Comparison of ENCODE assay signal across 10 cellular contexts in genomic region chr10:102855731-102856436, GRCh38. TPM values are rescaled to one million over a fixed set of nuclear protein-coding genes. Genes with fewer than 3 reads are reported as not detected.
DNase-seq lines count a peak whose midpoint lies in the region; TF ChIP-seq lines count a peak whose summit lies in the region.
"Not testable (repeated sequence)": the region's sequence is repeated elsewhere in the genome, so short reads cannot be mapped to it uniquely, and the experiment has no call there.
"Had no signal": no experiment of that assay in that cellular context is flagged by ENCODE, and none has a peak within 500 bp of the region (broad histone marks: within the 10 kb centered on the region; RNA-seq: fewer than 3 reads in every experiment).

No MANE protein-coding gene starts in this region.

- H3K27me3 Mint-ChIP-seq in activated T-helper 1 cell treated with anti-CD3 and anti-CD28 coated beads, Interleukin-12 subunit alpha, Interleukin-12 subunit beta, Interleukin-2, Interleukin-4 antibody, amounts not matched to agents 30 ng/mL and 10 ng/mL and 1 ng/mL, durations not matched to agents 14 hours and 24 hours and 36 hours (ENCODE audit: insufficient read depth), result not testable (repeated sequence)

- H3K27ac ChIP-seq in skin epidermis, result peak overlapping the region in 13 of 21 experiments; percentile 23 to 70 (median 42)

- not testable (repeated sequence) for H3K27ac Mint-ChIP-seq in activated T-helper 1 cell treated with anti-CD3 and anti-CD28 coated beads, Interleukin-12 subunit alpha, Interleukin-12 subunit beta, Interleukin-2, Interleukin-4 antibody, amounts not matched to agents 30 ng/mL and 10 ng/mL and 1 ng/mL, durations not matched to agents 14 hours and 24 hours and 36 hours

- H3K9me3 Mint-ChIP-seq in activated T-helper 1 cell treated with anti-CD3 and anti-CD28 coated beads, Interleukin-12 subunit alpha, Interleukin-12 subunit beta, Interleukin-2, Interleukin-4 antibody, amounts not matched to agents 30 ng/mL and 10 ng/mL and 1 ng/mL, durations not matched to agents 14 hours and 24 hours and 36 hours, result not testable (repeated sequence)

- intact Hi-C loops in activated T-helper 1 cell treated with anti-CD3 and anti-CD28 coated beads, Interleukin-12 subunit alpha, Interleukin-12 subunit beta, Interleukin-2, Interleukin-4 antibody, amounts not matched to agents 30 ng/mL and 10 ng/mL and 1 ng/mL, durations not matched to agents 14 hours and 24 hours and 36 hours (cut with micrococcal nuclease), result loop anchor here (2.0 to 10.0 kb wide), 3 partner anchors 337 to 791 kb away; partner anchors contain the start of genes ACTR1A, HPS6, NT5C2 and SUFU

- peaks cover 19% of the 10 kb centered on the region for H3K4me1 Mint-ChIP-seq in activated T-helper 1 cell treated with anti-CD3 and anti-CD28 coated beads, Interleukin-12 subunit alpha, Interleukin-12 subunit beta, Interleukin-2, Interleukin-4 antibody, amounts not matched to agents 30 ng/mL and 10 ng/mL and 1 ng/mL, durations not matched to agents 14 hours and 24 hours and 36 hours (ENCODE audit: low read depth)

- H3K4me3 Mint-ChIP-seq in activated T-helper 1 cell treated with anti-CD3 and anti-CD28 coated beads, Interleukin-12 subunit alpha, Interleukin-12 subunit beta, Interleukin-2, Interleukin-4 antibody, amounts not matched to agents 30 ng/mL and 10 ng/mL and 1 ng/mL, durations not matched to agents 14 hours and 24 hours and 36 hours, result peak overlapping the region; percentile 26

- H3K4me3 ChIP-seq in AG04449 (ENCODE audit: low read depth, low read length); skin epidermis: not testable (repeated sequence)

- DNase-seq in AG04449 (ENCODE audit: low read depth, low spot score), result peak; percentile 82
- peak; percentile 44 for DNase-seq in GOT3 (lab: John Stamatoyannopoulos, UW)
- peak; percentile 93 for DNase-seq in MV-4-11 (lab: John Stamatoyannopoulos, UW)
- peak; percentile 97 for DNase-seq in RPMI7951 (ENCODE audit: low read depth)
- not testable (repeated sequence) for DNase-seq in activated T-helper 1 cell treated with anti-CD3 and anti-CD28 coated beads, Interleukin-12 subunit alpha, Interleukin-12 subunit beta, Interleukin-2, Interleukin-4 antibody, amounts not matched to agents 30 ng/mL and 10 ng/mL and 1 ng/mL, durations not matched to agents 14 hours and 24 hours and 36 hours (ENCODE audit: low spot score)
- DNase-seq in dermis blood vessel endothelial cell, result peak; percentile 78
- peak; percentile 70 for DNase-seq in kidney tubule cell (ENCODE audit: low spot score)

- POLR2A ChIA-PET in AG04449 (lab: Yijun Ruan, JAX), result interaction anchor here (1.5 kb wide), 1 partner anchor 13 kb away, joined by 5 read pairs; the partner anchor contains the start of gene AS3MT

- H3K36me3 Mint-ChIP-seq in activated T-helper 1 cell treated with anti-CD3 and anti-CD28 coated beads, Interleukin-12 subunit alpha, Interleukin-12 subunit beta, Interleukin-2, Interleukin-4 antibody, amounts not matched to agents 30 ng/mL and 10 ng/mL and 1 ng/mL, durations not matched to agents 14 hours and 24 hours and 36 hours (ENCODE audit: low read depth), result not testable (repeated sequence)

- not testable (repeated sequence) for TF ChIP-seq CTCF in AG04449 (IDR thresholded peaks at IDR 0.05; ENCODE audit: insufficient read depth, low read length, missing control alignments)

- CTCF ChIA-PET in AG04449 (lab: Yijun Ruan, JAX), result interaction anchor here (0.7 to 1.7 kb wide), 4 partner anchors 18 to 62 kb away, joined by 3 to 10 read pairs (median 4); partner anchors contain the start of genes CNNM2 and CYP17A1

RNA-seq across cellular contexts. Expression of gene BORCS7, which starts 1.8 kb away (rescaled TPM):
- 17.9 and 29.5 TPM in 2 replicates for total RNA-seq in RPMI7951 (2014; rRNA removed; shearing (Covaris generic))
- 9.7 and 12.6 TPM in 2 replicates for total RNA-seq in activated T-helper 1 cell treated with anti-CD3 and anti-CD28 coated beads, Interleukin-12 subunit alpha, Interleukin-12 subunit beta, Interleukin-2, Interleukin-4 antibody, amounts not matched to agents 30 ng/mL and 10 ng/mL and 1 ng/mL, durations not matched to agents 14 hours and 24 hours and 36 hours
- total RNA-seq in dermis blood vessel endothelial cell, result 39.0 and 42.9 TPM in 2 replicates

RNA-seq across cellular contexts. Expression of gene AS3MT, which starts 13.4 kb away (rescaled TPM):
- total RNA-seq in RPMI7951 (2014; rRNA removed; shearing (Covaris generic)), result 1.3 and 1.9 TPM in 2 replicates
- 0.12 and 0.47 TPM in 2 replicates for total RNA-seq in activated T-helper 1 cell treated with anti-CD3 and anti-CD28 coated beads, Interleukin-12 subunit alpha, Interleukin-12 subunit beta, Interleukin-2, Interleukin-4 antibody, amounts not matched to agents 30 ng/mL and 10 ng/mL and 1 ng/mL, durations not matched to agents 14 hours and 24 hours and 36 hours
- 1.2 and 2.0 TPM in 2 replicates for total RNA-seq in dermis blood vessel endothelial cell
- total RNA-seq: B cell had no signal

RNA-seq across cellular contexts. Expression of gene CYP17A1, which starts 18.7 kb away (rescaled TPM):
- total RNA-seq in RPMI7951 (2014; rRNA removed; shearing (Covaris generic)), result not detected in 2 replicates
- not detected in 2 replicates for total RNA-seq in activated T-helper 1 cell treated with anti-CD3 and anti-CD28 coated beads, Interleukin-12 subunit alpha, Interleukin-12 subunit beta, Interleukin-2, Interleukin-4 antibody, amounts not matched to agents 30 ng/mL and 10 ng/mL and 1 ng/mL, durations not matched to agents 14 hours and 24 hours and 36 hours
- not detected in 2 replicates for total RNA-seq in dermis blood vessel endothelial cell
- total RNA-seq: activated CD8-positive, alpha-beta memory T cell treated with anti-CD3 and anti-CD28 coated beads for 36 hours; B cell had no signal
